Comparison of ENCODE assay signal across 20 cellular contexts in the genomic region with DNA sequence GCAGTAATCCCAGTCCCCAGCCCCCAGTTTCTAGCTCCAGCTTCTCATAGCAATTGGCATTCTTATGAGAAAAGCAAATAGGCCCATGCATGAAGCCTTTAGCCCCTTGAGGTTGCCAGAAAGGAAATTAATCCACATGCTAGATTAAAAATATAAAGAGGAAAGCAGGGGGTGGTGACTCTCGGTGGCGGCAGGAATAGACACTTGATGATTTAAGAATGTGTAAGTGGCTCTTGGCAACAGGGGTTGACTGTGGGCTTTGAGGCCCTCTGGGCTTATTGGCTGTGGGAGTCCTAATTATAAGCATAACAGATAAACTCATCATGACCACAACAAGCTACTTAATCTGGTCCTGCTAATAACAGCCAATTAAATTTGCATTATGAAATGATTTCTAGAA.
"Had no signal": no experiment of that assay in that cellular context is flagged by ENCODE, and none has a peak within 500 bp of the region (broad histone marks: within the 10 kb centered on the region; RNA-seq: fewer than 3 reads in every experiment).

No MANE protein-coding gene starts in this region.

- H3K27me3 ChIP-seq: dorsolateral prefrontal cortex, testis, upper lobe of left lung had no signal

- H3K4me3 ChIP-seq: dorsolateral prefrontal cortex, lung, prostate gland, testis, upper lobe of left lung had no signal

- DNase-seq: activated CD4-positive, alpha-beta T cell treated with anti-CD3 and anti-CD28 coated beads, Interleukin-2, amount 10 ng/mL, durations not matched to agents 7 days and 5 days; activated CD8-positive, alpha-beta T cell treated with anti-CD3 and anti-CD28 coated beads, Interleukin-2, amount 10 ng/mL, durations not matched to agents 7 days and 5 days; activated naive CD4-positive, alpha-beta T cell treated with Interleukin-2 at 50 U/mL for 16 hours; activated naive CD8-positive, alpha-beta T cell treated with anti-CD3 and anti-CD28 coated beads, Interleukin-2, amount 10 ng/mL, durations not matched to agents 7 days and 5 days; activated T-cell treated with anti-CD3 and anti-CD28 coated beads, Interleukin-2, amount 50 U/mL, for 24 hours; anterior cingulate cortex; caudate nucleus; dorsolateral prefrontal cortex; foreskin melanocyte; glutamatergic neuron; hypothalamus; islet precursor cell; left colon; right cardiac atrium; stimulated activated CD4-positive, alpha-beta T cell treated with anti-CD3 and anti-CD28 coated beads, Interleukin-15, amount 100 ng/mL, for 24 hours; stimulated activated CD4-positive, alpha-beta T cell treated with anti-CD3 and anti-CD28 coated beads, Interleukin-4, amount 100 ng/mL, for 1 hour; testis; upper lobe of left lung had no signal

- H3K27ac ChIP-seq: dorsolateral prefrontal cortex, prostate gland, testis, upper lobe of left lung had no signal

- H3K4me1 ChIP-seq: prostate gland, testis, upper lobe of left lung had no signal

- H3K9me3 ChIP-seq: prostate gland, testis, upper lobe of left lung had no signal

- H3K36me3 ChIP-seq: prostate gland, upper lobe of left lung had no signal

- ATAC-seq: activated CD8-positive, alpha-beta T cell treated with anti-CD3 and anti-CD28 coated beads, Interleukin-2, amount 10 ng/mL, durations not matched to agents 7 days and 5 days; left colon; right cardiac atrium had no signal
